In genomic region chr5:135450957-135451356, GRCh38 we compare ENCODE assay signal across 32 cellular contexts. TPM values are rescaled to one million over a fixed set of nuclear protein-coding genes. Genes with fewer than 3 reads are reported as not detected.
"Had no signal": no experiment of that assay in that cellular context is flagged by ENCODE, and none has a peak within 500 bp of the region (broad histone marks: within the 10 kb centered on the region; RNA-seq: fewer than 3 reads in every experiment).

No MANE protein-coding gene starts in this region.

- H3K27me3 ChIP-seq: gastrocnemius medialis, right lobe of liver, transverse colon, uterus had no signal

- H3K9me3 ChIP-seq: gastrocnemius medialis, left lung, psoas muscle, right lobe of liver, suprapubic skin, transverse colon, upper lobe of right lung, uterus had no signal

- H3K4me3 ChIP-seq: dorsolateral prefrontal cortex, gastrocnemius medialis, left lung, psoas muscle, right lobe of liver, smooth muscle cell, suprapubic skin, transverse colon, upper lobe of right lung, uterus had no signal

- DNase-seq: cortex of kidney; dorsolateral prefrontal cortex; effector CD4-positive, alpha-beta T cell; foreskin fibroblast; gastrocnemius medialis; left cardiac atrium; left lung; mesenchymal stem cell; midbrain; naive thymus-derived CD4-positive, alpha-beta T cell; psoas muscle; right lobe of liver; stimulated activated CD4-positive, alpha-beta T cell treated with anti-CD3 and anti-CD28 coated beads, Interleukin-12 subunit alpha, Interleukin-12 subunit beta, amount 100 ng/mL, for 4 hours; stimulated activated CD4-positive, alpha-beta T cell treated with anti-CD3 and anti-CD28 coated beads, Interleukin-1b, Interleukin-23, amount 100 ng/mL, for 48 hours; stimulated activated CD4-positive, alpha-beta T cell treated with anti-CD3 and anti-CD28 coated beads, Interleukin-4, amount 100 ng/mL, for 1 hour; stimulated activated CD8-positive, alpha-beta memory T cell treated with anti-CD3 and anti-CD28 coated beads, Interleukin-4, amount 100 ng/mL, for 48 hours; stimulated activated naive CD4-positive, alpha-beta T cell; stimulated activated naive CD8-positive, alpha-beta T cell treated with anti-CD3 and anti-CD28 coated beads, Interleukin-15, amount 100 ng/mL, for 72 hours; transverse colon; uterus had no signal

- H3K36me3 Mint-ChIP-seq: naive thymus-derived CD4-positive, alpha-beta T cell had no signal

- H3K4me3 Mint-ChIP-seq: naive thymus-derived CD4-positive, alpha-beta T cell; nephron; stimulated activated naive CD8-positive, alpha-beta T cell treated with anti-CD3 and anti-CD28 coated beads, Interleukin-15, amount 100 ng/mL, for 72 hours had no signal

- H3K27ac ChIP-seq: dorsolateral prefrontal cortex, epithelial cell of prostate, gastrocnemius medialis, left lung, psoas muscle, right lobe of liver, suprapubic skin, transverse colon, upper lobe of right lung, uterus had no signal

- H3K4me1 ChIP-seq: gastrocnemius medialis, psoas muscle, right lobe of liver, transverse colon, uterus had no signal

- ATAC-seq: esophagus mucosa; gastrocnemius medialis; left cardiac atrium; left lung; naive thymus-derived CD4-positive, alpha-beta T cell; psoas muscle; right lobe of liver; stimulated activated naive CD8-positive, alpha-beta T cell treated with anti-CD3 and anti-CD28 coated beads, Interleukin-15, amount 100 ng/mL, for 72 hours; upper lobe of right lung had no signal

- H3K36me3 ChIP-seq: gastrocnemius medialis, left lung, right lobe of liver, suprapubic skin, transverse colon, upper lobe of right lung, uterus had no signal

- H3K9me3 Mint-ChIP-seq: naive thymus-derived CD4-positive, alpha-beta T cell; nephron; stimulated activated naive CD8-positive, alpha-beta T cell treated with anti-CD3 and anti-CD28 coated beads, Interleukin-15, amount 100 ng/mL, for 72 hours had no signal

- H3K4me1 Mint-ChIP-seq: stimulated activated naive CD8-positive, alpha-beta T cell treated with anti-CD3 and anti-CD28 coated beads, Interleukin-15, amount 100 ng/mL, for 72 hours had no signal

- H3K27ac Mint-ChIP-seq: naive thymus-derived CD4-positive, alpha-beta T cell; nephron; stimulated activated naive CD8-positive, alpha-beta T cell treated with anti-CD3 and anti-CD28 coated beads, Interleukin-15, amount 100 ng/mL, for 72 hours had no signal

RNA-seq across cellular contexts. Expression of gene TIFAB, which starts 1.2 kb away (rescaled TPM):
- total RNA-seq: esophagus mucosa, gastrocnemius medialis, glomerular endothelial cell, kidney epithelial cell, left cardiac atrium, lung microvascular endothelial cell, osteocyte, psoas muscle, renal cortical epithelial cell, smooth muscle cell had no signal
- polyA plus RNA-seq: naive thymus-derived CD4-positive, alpha-beta T cell had no signal

RNA-seq across cellular contexts. Expression of gene DCANP1, which starts 3.8 kb away (rescaled TPM):
- total RNA-seq: esophagus mucosa, gastrocnemius medialis, glomerular endothelial cell, kidney epithelial cell, left cardiac atrium, lower leg skin, lung microvascular endothelial cell, osteocyte, psoas muscle, renal cortical epithelial cell, right lobe of liver, smooth muscle cell, suprapubic skin, upper lobe of right lung, uterus had no signal
- polyA plus RNA-seq: naive thymus-derived CD4-positive, alpha-beta T cell; smooth muscle cell had no signal
